29 cellular contexts compared by ENCODE assay signal in the genomic region with DNA sequence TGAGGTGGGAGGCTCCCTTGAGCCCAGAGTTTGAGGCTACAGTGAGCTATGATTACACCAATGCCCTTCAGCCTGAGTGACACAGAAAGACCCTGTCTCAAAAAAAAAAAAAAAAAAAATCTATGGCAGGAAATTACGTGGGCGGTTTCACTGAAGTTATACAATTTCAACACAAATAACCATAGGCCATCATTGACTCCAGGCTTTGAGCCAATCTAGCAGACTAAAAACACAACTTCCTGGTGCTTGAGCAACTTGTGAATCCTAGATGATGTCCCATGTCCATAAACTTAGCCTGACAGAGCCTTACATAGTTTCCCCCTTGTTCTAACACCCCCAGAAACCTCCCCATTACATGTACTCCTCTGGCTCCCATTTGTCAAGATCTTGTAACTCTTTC.
"Had no signal": no experiment of that assay in that cellular context is flagged by ENCODE, and none has a peak within 500 bp of the region (broad histone marks: within the 10 kb centered on the region; RNA-seq: fewer than 3 reads in every experiment).

No MANE protein-coding gene starts in this region.

- H3K4me3 ChIP-seq: esophagus muscularis mucosa, gastrocnemius medialis had no signal

- H3K4me1 ChIP-seq: esophagus muscularis mucosa, foreskin keratinocyte had no signal

- H3K36me3 ChIP-seq: brain microvascular endothelial cell, esophagus muscularis mucosa, gastrocnemius medialis had no signal

- H3K27ac ChIP-seq: brain microvascular endothelial cell, esophagus muscularis mucosa, foreskin keratinocyte, gastrocnemius medialis, VCaP had no signal

- DNase-seq: activated CD4-positive, alpha-beta memory T cell treated with anti-CD3 and anti-CD28 coated beads, Interleukin-2, amount 10 ng/mL, durations not matched to agents 7 days and 5 days; activated CD4-positive, alpha-beta T cell treated with anti-CD3 and anti-CD28 coated beads for 1 hour; activated CD4-positive, alpha-beta T cell treated with anti-CD3 and anti-CD28 coated beads for 4 hours; activated CD4-positive, alpha-beta T cell treated with anti-CD3 and anti-CD28 coated beads, Interleukin-2, amount 10 ng/mL, durations not matched to agents 7 days and 5 days; activated CD4-positive, alpha-beta T cell treated with anti-CD3 and anti-CD28 coated beads, Interleukin-2, amount 50 U/mL, for 4 hours; activated CD8-positive, alpha-beta memory T cell treated with anti-CD3 and anti-CD28 coated beads, Interleukin-2, amount 50 U/mL, for 48 hours; activated effector memory CD4-positive, alpha-beta T cell treated with Interleukin-2 at 50 U/mL for 16 hours; activated gamma-delta T cell treated with Interleukin-2 at 50 U/mL for 16 hours; activated naive CD4-positive, alpha-beta T cell treated with anti-CD3 and anti-CD28 coated beads, Interleukin-2, amount 50 U/mL, for 16 hours; activated naive CD4-positive, alpha-beta T cell treated with Interleukin-2 at 50 U/mL for 16 hours; activated T-cell treated with anti-CD3 and anti-CD28 coated beads for 4 hours; activated T-cell treated with anti-CD3 and anti-CD28 coated beads, Interleukin-2, amount 50 U/mL, for 24 hours; amniotic stem cell; anterior cingulate cortex; brain microvascular endothelial cell; caudate nucleus; cortex of kidney; dermis blood vessel endothelial cell; effector CD4-positive, alpha-beta T cell; effector memory CD8-positive, alpha-beta T cell; erythroblast; foreskin keratinocyte; gastrocnemius medialis; glutamatergic neuron; T-helper 2 cell had no signal

- ATAC-seq: activated T-helper 17 cell treated with anti-CD3 and anti-CD28 coated beads, Interleukin-2, amount 50 U/mL, for 72 hours; effector memory CD8-positive, alpha-beta T cell; foreskin keratinocyte; gastrocnemius medialis; WTC11 had no signal

- H3K9me3 ChIP-seq: gastrocnemius medialis had no signal

- H3K27me3 ChIP-seq: brain microvascular endothelial cell, esophagus muscularis mucosa, foreskin keratinocyte, gastrocnemius medialis had no signal
